ENCODE assay signal across 20 cellular contexts in genomic region chr5:178281321-178281720, GRCh38.
"Had no signal": no experiment of that assay in that cellular context is flagged by ENCODE, and none has a peak within 500 bp of the region (broad histone marks: within the 10 kb centered on the region; RNA-seq: fewer than 3 reads in every experiment).

No MANE protein-coding gene starts in this region.

- H2AFZ ChIP-seq: hepatocyte had no signal

- H3K36me3 ChIP-seq: thoracic aorta, upper lobe of left lung had no signal

- H3K27ac ChIP-seq: body of pancreas, hepatocyte, thoracic aorta, upper lobe of left lung had no signal

- H3K4me3 ChIP-seq: body of pancreas, hepatocyte, smooth muscle cell, thoracic aorta, upper lobe of left lung had no signal

- H3K27me3 ChIP-seq: body of pancreas, hepatocyte, upper lobe of left lung had no signal

- H3K4me2 ChIP-seq: hepatocyte, smooth muscle cell had no signal

- DNase-seq: activated CD4-positive, alpha-beta T cell treated with anti-CD3 and anti-CD28 coated beads for 1 hour; activated CD4-positive, alpha-beta T cell treated with anti-CD3 and anti-CD28 coated beads, Interleukin-2, amount 50 U/mL, for 1 hour; activated CD8-positive, alpha-beta T cell treated with anti-CD3 and anti-CD28 coated beads, Interleukin-2, amount 10 ng/mL, durations not matched to agents 7 days and 5 days; activated gamma-delta T cell; activated naive CD4-positive, alpha-beta T cell treated with anti-CD3 and anti-CD28 coated beads, Interleukin-2, amount 50 U/mL, for 16 hours; activated naive CD8-positive, alpha-beta T cell treated with anti-CD3 and anti-CD28 coated beads, Interleukin-2, amount 50 U/mL, for 24 hours; body of pancreas; caudate nucleus; effector memory CD4-positive, alpha-beta T cell; foreskin melanocyte; immature natural killer cell; nephron progenitor cell; occipital lobe; stimulated activated CD4-positive, alpha-beta T cell treated with anti-CD3 and anti-CD28 coated beads, Interleukin-4, amount 100 ng/mL, for 24 hours; stimulated activated naive CD4-positive, alpha-beta T cell treated with Interleukin-2 at 50 U/mL for 16 hours; T-helper 1 cell had no signal

- H3K79me2 ChIP-seq: hepatocyte had no signal
